ENCODE assay signal across 8 cellular contexts in the genomic region with DNA sequence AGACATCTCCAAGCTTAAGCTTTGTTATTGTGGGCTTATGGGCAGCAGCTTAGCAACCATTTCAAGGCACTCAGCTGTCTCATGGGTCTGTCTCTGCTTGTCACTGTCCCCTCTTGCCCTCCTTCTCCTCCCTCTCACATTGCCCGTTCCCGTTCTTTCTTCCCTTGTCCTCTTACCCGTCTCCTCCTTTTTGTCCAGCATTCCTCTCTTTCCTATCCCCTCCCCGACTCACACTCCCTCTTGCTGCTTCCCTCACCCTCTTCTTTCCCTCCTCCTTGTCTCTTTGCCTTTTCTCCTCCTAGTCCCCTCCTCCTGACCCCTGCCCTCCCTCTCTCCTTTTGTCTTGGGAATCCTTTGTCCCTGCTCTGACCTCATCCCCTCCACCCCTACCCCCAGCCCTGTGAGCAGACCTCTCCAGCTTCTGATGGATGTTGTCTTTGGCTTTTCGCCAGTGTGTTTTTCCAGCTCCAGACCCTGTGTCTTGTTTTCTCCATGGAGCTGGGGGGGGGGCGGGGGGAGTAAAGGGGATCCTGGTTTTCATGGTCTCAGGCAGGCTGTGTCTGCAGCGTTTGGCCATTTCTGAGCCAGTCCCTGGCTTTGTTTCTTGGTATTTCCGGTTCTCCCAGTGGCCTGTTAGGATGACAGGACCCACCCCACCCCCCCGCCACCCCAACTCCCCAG. TPM values are rescaled to one million over a fixed set of nuclear protein-coding genes. Genes with fewer than 3 reads are reported as not detected.
A peak's percentile ranks its signal among the peaks of the same experiment; 100 is the strongest.
DNase-seq lines count a peak whose midpoint lies in the region; ATAC-seq and TF ChIP-seq lines count a peak whose summit lies in the region.

No MANE protein-coding gene starts in this region.

- no peak overlapping the region for H3K4me3 ChIP-seq in rectal smooth muscle tissue (ENCODE audit: low read length)

- H3K9ac ChIP-seq in rectal smooth muscle tissue (ENCODE audit: low read length): no peak overlapping the region

- DNase-seq in Right ventricle myocardium superior (peak; percentile 67), AML-193 (lab: John Stamatoyannopoulos, UW) (no peak)
- DNase-seq in stimulated activated CD4-positive, alpha-beta T cell treated with anti-CD3 and anti-CD28 coated beads, Interleukin-15, amount 100 ng/mL, for 24 hours: no peak

- no peaks in the 10 kb centered on the region for H3K36me3 ChIP-seq in rectal smooth muscle tissue (ENCODE audit: control insufficient read depth, insufficient read depth, low read length)

- H3K27me3 ChIP-seq in rectal smooth muscle tissue (ENCODE audit: control insufficient read depth, insufficient read depth, low read length): no peaks in the 10 kb centered on the region

- peak; percentile 39 for ATAC-seq in GM18868 (IDR thresholded peaks at IDR 0.05; ENCODE audit: unreplicated experiment)
- peak; percentile 70 for ATAC-seq in Right ventricle myocardium superior (ENCODE audit: poor library complexity)
- ATAC-seq in GM19351 (IDR thresholded peaks at IDR 0.05; ENCODE audit: unreplicated experiment): no peak
- ATAC-seq in HG03439 (IDR thresholded peaks at IDR 0.05; ENCODE audit: unreplicated experiment): no peak

- H3K27ac ChIP-seq in rectal smooth muscle tissue (ENCODE audit: low read depth, low read length): peak overlapping the region; percentile 46

- intact Hi-C loops in Right ventricle myocardium superior (cut with DNase I): no loop called here

- H3K4me1 ChIP-seq in rectal smooth muscle tissue (ENCODE audit: control insufficient read depth, insufficient read depth, low read length): peaks cover 18% of the 10 kb centered on the region

TF ChIP-seq in PFSK-1, 5 proteins besides CTCF, POLR2A, EP300 and RAD21:
- no peak for TF ChIP-seq POLR2AphosphoS5 (IDR thresholded peaks at IDR 0.05; ENCODE audit: low read depth, low read length)
- peak; percentile 70; the same call in 1 of the 2 replicates for TF ChIP-seq SIN3A (IDR thresholded peaks at IDR 0.05; ENCODE audit: borderline replicate concordance, insufficient read depth, low read length)
- no peak for TF ChIP-seq FOXP2 (optimal IDR thresholded peaks at IDR 0.05; ENCODE audit: borderline replicate concordance, extremely low read depth, extremely low read length, insufficient read depth)
- TF ChIP-seq, protein P1, sequence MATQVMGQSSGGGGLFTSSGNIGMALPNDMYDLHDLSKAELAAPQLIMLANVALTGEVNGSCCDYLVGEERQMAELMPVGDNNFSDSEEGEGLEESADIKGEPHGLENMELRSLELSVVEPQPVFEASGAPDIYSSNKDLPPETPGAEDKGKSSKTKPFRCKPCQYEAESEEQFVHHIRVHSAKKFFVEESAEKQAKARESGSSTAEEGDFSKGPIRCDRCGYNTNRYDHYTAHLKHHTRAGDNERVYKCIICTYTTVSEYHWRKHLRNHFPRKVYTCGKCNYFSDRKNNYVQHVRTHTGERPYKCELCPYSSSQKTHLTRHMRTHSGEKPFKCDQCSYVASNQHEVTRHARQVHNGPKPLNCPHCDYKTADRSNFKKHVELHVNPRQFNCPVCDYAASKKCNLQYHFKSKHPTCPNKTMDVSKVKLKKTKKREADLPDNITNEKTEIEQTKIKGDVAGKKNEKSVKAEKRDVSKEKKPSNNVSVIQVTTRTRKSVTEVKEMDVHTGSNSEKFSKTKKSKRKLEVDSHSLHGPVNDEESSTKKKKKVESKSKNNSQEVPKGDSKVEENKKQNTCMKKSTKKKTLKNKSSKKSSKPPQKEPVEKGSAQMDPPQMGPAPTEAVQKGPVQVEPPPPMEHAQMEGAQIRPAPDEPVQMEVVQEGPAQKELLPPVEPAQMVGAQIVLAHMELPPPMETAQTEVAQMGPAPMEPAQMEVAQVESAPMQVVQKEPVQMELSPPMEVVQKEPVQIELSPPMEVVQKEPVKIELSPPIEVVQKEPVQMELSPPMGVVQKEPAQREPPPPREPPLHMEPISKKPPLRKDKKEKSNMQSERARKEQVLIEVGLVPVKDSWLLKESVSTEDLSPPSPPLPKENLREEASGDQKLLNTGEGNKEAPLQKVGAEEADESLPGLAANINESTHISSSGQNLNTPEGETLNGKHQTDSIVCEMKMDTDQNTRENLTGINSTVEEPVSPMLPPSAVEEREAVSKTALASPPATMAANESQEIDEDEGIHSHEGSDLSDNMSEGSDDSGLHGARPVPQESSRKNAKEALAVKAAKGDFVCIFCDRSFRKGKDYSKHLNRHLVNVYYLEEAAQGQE (IDR thresholded peaks at IDR 0.05; ENCODE audit: insufficient read depth in 1 of 2, low read depth in 2 of 2, low read length in 2 of 2): no peak
- no peak for TF ChIP-seq TAF1 (IDR thresholded peaks at IDR 0.05; ENCODE audit: borderline replicate concordance, insufficient read depth, low read length)

RNA-seq across cellular contexts. Expression of a gene that starts 47.9 kb away (rescaled TPM):
- 17.9 TPM for polyA plus RNA-seq in PFSK-1 (2012; ENCODE audit: insufficient read length, low read depth)
- total RNA-seq in Right ventricle myocardium superior: 273 TPM

Comparison
In these comparisons a context has a peak if more than half of its experiments do, and no peak if none do; other contexts are left out.
1. ATAC-seq: peak in GM18868 (single experiment) and Right ventricle myocardium superior (single experiment); none in GM19351 (single experiment) and HG03439 (single experiment).